In genomic region chr3:52289338-52289746, GRCh38 we compare ENCODE assay signal across 11 cellular contexts. TPM values are rescaled to one million over a fixed set of nuclear protein-coding genes. Genes with fewer than 3 reads are reported as not detected.
DNase-seq lines count a peak whose midpoint lies in the region; ATAC-seq and TF ChIP-seq lines count a peak whose summit lies in the region.
"Had no signal": no experiment of that assay in that cellular context is flagged by ENCODE, and none has a peak within 500 bp of the region (broad histone marks: within the 10 kb centered on the region; RNA-seq: fewer than 3 reads in every experiment).

No MANE protein-coding gene starts in this region.

- H3K9me3 Mint-ChIP-seq in activated naive CD4-positive, alpha-beta T cell treated with anti-CD3 and anti-CD28 coated beads for 36 hours, result no peaks in the 10 kb centered on the region
- H3K9me3 Mint-ChIP-seq in activated naive CD8-positive, alpha-beta T cell (ENCODE audit: low read depth), result no peaks in the 10 kb centered on the region
- H3K9me3 Mint-ChIP-seq in type B pancreatic cell, result no peaks in the 10 kb centered on the region

- no peak for TF ChIP-seq CTCF in type B pancreatic cell (conservative IDR thresholded peaks at IDR 0.05)

- CTCF ChIA-PET in activated naive CD4-positive, alpha-beta T cell treated with anti-CD3 and anti-CD28 coated beads for 36 hours (lab: Charles Lee), result interaction anchor here (0.8 to 4.9 kb wide), 5 partner anchors 10 to 123 kb away, joined by 3 to 62 read pairs (median 11); no protein-coding TSS in a partner anchor

- no peak overlapping the region for H3K27ac Mint-ChIP-seq in activated naive CD4-positive, alpha-beta T cell treated with anti-CD3 and anti-CD28 coated beads for 36 hours
- no peak overlapping the region for H3K27ac Mint-ChIP-seq in activated naive CD8-positive, alpha-beta T cell
- H3K27ac Mint-ChIP-seq in type B pancreatic cell, result peak overlapping the region; percentile 100

- ATAC-seq in stimulated activated naive CD8-positive, alpha-beta T cell treated with anti-CD3 and anti-CD28 coated beads, Interleukin-15, Interleukin-2, amounts not matched to agents 100 U/mL and 50 U/mL, for 24 hours, result no peak
- ATAC-seq: lower lobe of right lung had no signal

- DNase-seq in activated naive CD4-positive, alpha-beta T cell treated with anti-CD3 and anti-CD28 coated beads for 36 hours, result no peak
- DNase-seq in activated naive CD4-positive, alpha-beta T cell treated with Interleukin-2 at 50 U/mL for 16 hours, result no peak
- DNase-seq in mesenteric fat pad (ENCODE audit: low spot score) (peak; percentile 60), type B pancreatic cell (ENCODE audit: extremely low spot score, unreplicated experiment) (no peak), dermis blood vessel endothelial cell (no peak), COR-L47 (lab: John Stamatoyannopoulos, UW) (no peak)
- no peak for DNase-seq in stimulated activated naive CD8-positive, alpha-beta T cell treated with anti-CD3 and anti-CD28 coated beads, Interleukin-15, Interleukin-2, amounts not matched to agents 100 U/mL and 50 U/mL, for 24 hours
- DNase-seq: activated CD4-positive, alpha-beta T cell treated with anti-CD3 and anti-CD28 coated beads, Interleukin-2, amount 50 U/mL, for 48 hours; NCI-H1436 had no signal

- peaks cover 9% of the 10 kb centered on the region for H3K36me3 Mint-ChIP-seq in activated naive CD4-positive, alpha-beta T cell treated with anti-CD3 and anti-CD28 coated beads for 36 hours (ENCODE audit: low read depth)
- H3K36me3 Mint-ChIP-seq in activated naive CD8-positive, alpha-beta T cell, result peaks cover 6% of the 10 kb centered on the region
- H3K36me3 Mint-ChIP-seq in type B pancreatic cell, result no peaks in the 10 kb centered on the region

- peaks cover 35% of the 10 kb centered on the region for H3K4me1 Mint-ChIP-seq in activated naive CD4-positive, alpha-beta T cell treated with anti-CD3 and anti-CD28 coated beads for 36 hours (ENCODE audit: low read depth)
- H3K4me1 Mint-ChIP-seq in activated naive CD8-positive, alpha-beta T cell (ENCODE audit: low read depth), result peaks cover 36% of the 10 kb centered on the region
- peaks cover 23% of the 10 kb centered on the region for H3K4me1 Mint-ChIP-seq in type B pancreatic cell (ENCODE audit: unreplicated experiment)

- intact Hi-C loops in activated naive CD4-positive, alpha-beta T cell treated with anti-CD3 and anti-CD28 coated beads for 36 hours (cut with micrococcal nuclease), result loop anchor here (2.0 to 5.0 kb wide), 2 partner anchors 27 to 307 kb away; partner anchors contain the start of genes ACY1 and DNAH1

- H3K27me3 Mint-ChIP-seq in activated naive CD4-positive, alpha-beta T cell treated with anti-CD3 and anti-CD28 coated beads for 36 hours (ENCODE audit: low read depth), result no peaks in the 10 kb centered on the region
- H3K27me3 Mint-ChIP-seq in activated naive CD8-positive, alpha-beta T cell, result no peaks in the 10 kb centered on the region
- H3K27me3 Mint-ChIP-seq in type B pancreatic cell, result no peaks in the 10 kb centered on the region

- H3K4me3 Mint-ChIP-seq in activated naive CD4-positive, alpha-beta T cell treated with anti-CD3 and anti-CD28 coated beads for 36 hours, result peak overlapping the region; percentile 98
- peak overlapping the region; percentile 99 for H3K4me3 Mint-ChIP-seq in activated naive CD8-positive, alpha-beta T cell
- peak overlapping the region; percentile 100 for H3K4me3 Mint-ChIP-seq in type B pancreatic cell

RNA-seq across cellular contexts. Expression of gene GLYCTK, which starts 1.7 kb away (rescaled TPM):
- total RNA-seq in activated naive CD4-positive, alpha-beta T cell treated with anti-CD3 and anti-CD28 coated beads for 36 hours, result 10 to 100 TPM; 25.9 to 27.7 TPM
- 14.1 TPM for total RNA-seq in mesenteric fat pad
- total RNA-seq in type B pancreatic cell (ENCODE audit: low replicate concordance), result 29.7 and 50.5 TPM in 2 replicates
- total RNA-seq in dermis blood vessel endothelial cell, result 22.3 and 22.9 TPM in 2 replicates

RNA-seq across cellular contexts. Expression of gene WDR82, which starts 10.9 kb away (rescaled TPM):
- 100 to 1,000 TPM; 176 to 177 TPM for total RNA-seq in activated naive CD4-positive, alpha-beta T cell treated with anti-CD3 and anti-CD28 coated beads for 36 hours
- total RNA-seq in mesenteric fat pad (52.7 TPM), type B pancreatic cell (ENCODE audit: low replicate concordance) (74.2 and 96.8 TPM in 2 replicates), dermis blood vessel endothelial cell (81.3 and 111 TPM in 2 replicates)

RNA-seq across cellular contexts. Expression of gene DNAH1, which starts 26.8 kb away (rescaled TPM):
- 1 to 10 TPM; 9.4 TPM for total RNA-seq in activated naive CD4-positive, alpha-beta T cell treated with anti-CD3 and anti-CD28 coated beads for 36 hours
- total RNA-seq in mesenteric fat pad, result 9.9 TPM
- total RNA-seq in type B pancreatic cell (ENCODE audit: low replicate concordance), result 2.6 and 7.3 TPM in 2 replicates
- total RNA-seq in dermis blood vessel endothelial cell, result 3.3 and 5.6 TPM in 2 replicates

RNA-seq across cellular contexts. Expression of gene PPM1M, which starts 43.8 kb away (rescaled TPM):
- total RNA-seq in activated naive CD4-positive, alpha-beta T cell treated with anti-CD3 and anti-CD28 coated beads for 36 hours, result 100 to 1,000 TPM; 107 to 108 TPM
- total RNA-seq in mesenteric fat pad (26.8 TPM), type B pancreatic cell (ENCODE audit: low replicate concordance) (5.2 and 8.0 TPM in 2 replicates), dermis blood vessel endothelial cell (20.6 and 25.0 TPM in 2 replicates)

RNA-seq across cellular contexts. Expression of gene TWF2, which starts 50.4 kb away (rescaled TPM):
- total RNA-seq in activated naive CD4-positive, alpha-beta T cell treated with anti-CD3 and anti-CD28 coated beads for 36 hours, result 10 to 100 TPM; 89.1 to 91.3 TPM
- total RNA-seq in mesenteric fat pad (52.4 TPM), type B pancreatic cell (ENCODE audit: low replicate concordance) (33.7 and 39.3 TPM in 2 replicates), dermis blood vessel endothelial cell (144 and 147 TPM in 2 replicates)
